In the genomic region with DNA sequence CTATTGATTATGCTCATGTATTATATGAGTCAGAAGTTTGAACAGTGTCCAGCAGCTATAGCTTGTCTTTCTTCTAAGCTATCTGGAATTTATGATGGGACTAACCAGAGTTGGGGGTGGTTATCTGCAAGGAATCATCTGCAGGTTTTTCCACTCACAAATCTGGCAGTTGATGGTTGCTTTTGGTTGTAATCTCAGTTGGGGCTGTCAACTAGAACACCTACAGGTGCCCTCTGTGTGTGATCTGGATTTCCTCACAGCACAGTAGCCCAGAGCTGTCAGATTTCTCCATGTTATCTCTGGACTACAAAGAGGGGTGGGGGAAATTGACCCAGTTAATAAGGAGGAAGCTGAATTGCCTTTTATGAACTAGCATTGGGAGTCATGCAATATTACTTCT, we compare ENCODE assay signal across 17 cellular contexts. TPM values are rescaled to one million over a fixed set of nuclear protein-coding genes. Genes with fewer than 3 reads are reported as not detected.
DNase-seq lines count a peak whose midpoint lies in the region; ATAC-seq and TF ChIP-seq lines count a peak whose summit lies in the region.
"Had no signal": no experiment of that assay in that cellular context is flagged by ENCODE, and none has a peak within 500 bp of the region (broad histone marks: within the 10 kb centered on the region; RNA-seq: fewer than 3 reads in every experiment).

No MANE protein-coding gene starts in this region.

- H3K4me2 ChIP-seq in Karpas-422 (ENCODE audit: low read depth, low read length, poor library complexity, severe bottlenecking) (no peak overlapping the region), SK-N-SH (no peak overlapping the region)
- H3K4me2 ChIP-seq: BLaER1, GM23338 had no signal

- H3K79me2 ChIP-seq in Karpas-422 (ENCODE audit: low read length), result no peaks in the 10 kb centered on the region
- H3K79me2 ChIP-seq in SK-N-SH (ENCODE audit: insufficient read depth), result no peaks in the 10 kb centered on the region

- H3K9ac ChIP-seq in Karpas-422 (ENCODE audit: low read length) (no peak overlapping the region), SK-N-SH (no peak overlapping the region), endodermal cell (ENCODE audit: extremely low read depth, low read length, poor library complexity, severe bottlenecking) (no peak overlapping the region)
- H3K9ac ChIP-seq: BLaER1 had no signal

- H3K36me3 ChIP-seq in Karpas-422 (ENCODE audit: insufficient read depth, low read length) (peaks cover 16% of the 10 kb centered on the region; the same call in 1 of the 2 replicates), SK-N-SH (replicated peaks in 1 of 2; ENCODE audit: control insufficient read depth in 1 of 2, insufficient read depth in 2 of 2, low read length in 1 of 2) (no peaks in the 10 kb centered on the region), endodermal cell (ENCODE audit: control insufficient read depth, insufficient read depth, low read length) (no peaks in the 10 kb centered on the region), left ventricle myocardium inferior (no peaks in the 10 kb centered on the region)

- H3K27me3 ChIP-seq in Karpas-422 (ENCODE audit: low read length) (no peaks in the 10 kb centered on the region), SK-N-SH (ENCODE audit: insufficient read depth) (no peaks in the 10 kb centered on the region), endodermal cell (ENCODE audit: control insufficient read depth, insufficient read depth, low read length, poor library complexity, severe bottlenecking) (peaks cover 50% of the 10 kb centered on the region), left ventricle myocardium inferior (ENCODE audit: low read depth) (no peaks in the 10 kb centered on the region)
- H3K27me3 ChIP-seq: BLaER1 had no signal

- H3K4me1 ChIP-seq in Karpas-422 (ENCODE audit: low read length), result peaks cover 11% of the 10 kb centered on the region
- H3K4me1 ChIP-seq in SK-N-SH (ENCODE audit: control insufficient read depth in 1 of 2, insufficient read depth in 2 of 2, low read depth in 1 of 2, low read length in 1 of 2), result peaks cover 0 to 8% of the 10 kb centered on the region in 2 experiments; a peak in 2 of 4 replicates
- H3K4me1 ChIP-seq in endodermal cell (ENCODE audit: control insufficient read depth, insufficient read depth, low read length), result no peaks in the 10 kb centered on the region
- peaks cover 25% of the 10 kb centered on the region for H3K4me1 ChIP-seq in left ventricle myocardium inferior

- no peak for ATAC-seq in stimulated activated memory B cell treated with anti-CD40 and anti-IgM and Interleukin-4, amounts not matched to agents 10 μg/mL and 1 μg/mL and 100 μg/mL, for 72 hours
- ATAC-seq: GM23338 had no signal

- H3K36me3 Mint-ChIP-seq in endodermal cell (ENCODE audit: low read depth), result no peaks in the 10 kb centered on the region
- no peaks in the 10 kb centered on the region for H3K36me3 Mint-ChIP-seq in activated naive CD4-positive, alpha-beta T cell treated with anti-CD3 and anti-CD28 coated beads for 36 hours (ENCODE audit: low read depth)
- no peaks in the 10 kb centered on the region for H3K36me3 Mint-ChIP-seq in stimulated activated memory B cell treated with anti-CD40 and anti-IgM and Interleukin-4, amounts not matched to agents 10 μg/mL and 1 μg/mL and 100 μg/mL, for 72 hours
- H3K36me3 Mint-ChIP-seq: CD14-positive monocyte; CD4-positive, alpha-beta memory T cell had no signal

- H3K4me3 ChIP-seq in Karpas-422 (ENCODE audit: low read length) (no peak overlapping the region), SK-N-SH (ENCODE audit: low read depth in 2 of 2, low read length in 1 of 2) (no peak overlapping the region), endodermal cell (ENCODE audit: low read length) (peak overlapping the region; percentile 75), left ventricle myocardium inferior (peak overlapping the region; percentile 52)
- H3K4me3 ChIP-seq: BLaER1, GM23338 had no signal

- POLR2A ChIA-PET in SK-N-SH (lab: Yijun Ruan, JAX), result interaction anchor here (1.5 kb wide), 1 partner anchor 239 kb away, joined by 4 read pairs; a partner anchor contains a TSS

- no peak overlapping the region for H3K4me3 Mint-ChIP-seq in endodermal cell
- H3K4me3 Mint-ChIP-seq in activated naive CD4-positive, alpha-beta T cell treated with anti-CD3 and anti-CD28 coated beads for 36 hours, result no peak overlapping the region
- H3K4me3 Mint-ChIP-seq in stimulated activated memory B cell treated with anti-CD40 and anti-IgM and Interleukin-4, amounts not matched to agents 10 μg/mL and 1 μg/mL and 100 μg/mL, for 72 hours, result no peak overlapping the region
- H3K4me3 Mint-ChIP-seq: CD14-positive monocyte; CD4-positive, alpha-beta memory T cell; GM23338 had no signal

- no peak for TF ChIP-seq RAD21 in SK-N-SH (IDR thresholded peaks at IDR 0.05; ENCODE audit: low read length)

- H3F3A ChIP-seq in SK-N-SH (replicated peaks; ENCODE audit: insufficient read depth), result no peaks in the 10 kb centered on the region

- TF ChIP-seq EP300 in SK-N-SH (IDR thresholded peaks at IDR 0.05; ENCODE audit: borderline replicate concordance in 1 of 2, low read depth in 1 of 2, low read length in 1 of 2), result peak in 1 of 2 experiments; percentile 92; a peak in 2 of 4 replicates

- CTCF ChIA-PET in SK-N-SH (lab: Yijun Ruan, JAX), result interaction anchor here (1.0 to 1.9 kb wide), 3 partner anchors 13 to 359 kb away, joined by 4 to 5 read pairs (median 4); no protein-coding TSS in a partner anchor
- CTCF ChIA-PET in activated naive CD4-positive, alpha-beta T cell treated with anti-CD3 and anti-CD28 coated beads for 36 hours (lab: Charles Lee), result no interaction called here

- peak overlapping the region; percentile 30 for H2AFZ ChIP-seq in Karpas-422 (ENCODE audit: low read length)
- no peak overlapping the region for H2AFZ ChIP-seq in SK-N-SH (ENCODE audit: low read depth)
- H2AFZ ChIP-seq: GM23338 had no signal

- H3K27ac ChIP-seq in Karpas-422 (ENCODE audit: low read length) (no peak overlapping the region), SK-N-SH (ENCODE audit: low read depth in 2 of 2, low read length in 1 of 2) (peak overlapping the region in 1 of 2 experiments; percentile 64; a peak in 2 of 4 replicates), endodermal cell (ENCODE audit: low read depth, low read length) (no peak overlapping the region), left ventricle myocardium inferior (replicated peaks) (peak overlapping the region; percentile 45)
- H3K27ac ChIP-seq: BLaER1 had no signal

- H3K4me1 Mint-ChIP-seq in endodermal cell, result no peaks in the 10 kb centered on the region
- peaks cover 2% of the 10 kb centered on the region for H3K4me1 Mint-ChIP-seq in activated naive CD4-positive, alpha-beta T cell treated with anti-CD3 and anti-CD28 coated beads for 36 hours (ENCODE audit: low read depth)
- H3K4me1 Mint-ChIP-seq in stimulated activated memory B cell treated with anti-CD40 and anti-IgM and Interleukin-4, amounts not matched to agents 10 μg/mL and 1 μg/mL and 100 μg/mL, for 72 hours, result no peaks in the 10 kb centered on the region
- H3K4me1 Mint-ChIP-seq: CD14-positive monocyte; CD4-positive, alpha-beta memory T cell; GM23338 had no signal

- intact Hi-C loops in left ventricle myocardium inferior (cut with micrococcal nuclease), result no loop called here
- intact Hi-C loops in activated naive CD4-positive, alpha-beta T cell treated with anti-CD3 and anti-CD28 coated beads for 36 hours (cut with micrococcal nuclease), result no loop called here

- H4K20me1 ChIP-seq in Karpas-422 (ENCODE audit: insufficient read depth, low read depth, low read length), result no peaks in the 10 kb centered on the region
- H4K20me1 ChIP-seq in SK-N-SH (ENCODE audit: insufficient read depth), result no peaks in the 10 kb centered on the region
- H4K20me1 ChIP-seq: BLaER1 had no signal

- DNase-seq in Karpas-422, result no peak
- DNase-seq in SK-N-SH, result peak; percentile 44
- DNase-seq in endodermal cell, result no peak
- no peak for DNase-seq in left ventricle myocardium inferior
- DNase-seq in activated naive CD4-positive, alpha-beta T cell treated with anti-CD3 and anti-CD28 coated beads for 36 hours, result no peak
- DNase-seq in Ammon's horn (ENCODE audit: low spot score), result no peak
- DNase-seq: ACHN; CD4-positive, alpha-beta memory T cell; DMS153; DMS79; GDM1; HCEC 1CT; IMR-90 had no signal

- H3K27ac Mint-ChIP-seq in endodermal cell, result no peak overlapping the region
- no peak overlapping the region for H3K27ac Mint-ChIP-seq in activated naive CD4-positive, alpha-beta T cell treated with anti-CD3 and anti-CD28 coated beads for 36 hours
- H3K27ac Mint-ChIP-seq in stimulated activated memory B cell treated with anti-CD40 and anti-IgM and Interleukin-4, amounts not matched to agents 10 μg/mL and 1 μg/mL and 100 μg/mL, for 72 hours, result no peak overlapping the region
- H3K27ac Mint-ChIP-seq: CD14-positive monocyte; CD4-positive, alpha-beta memory T cell; GM23338 had no signal

- H3K9me2 ChIP-seq in Karpas-422 (replicated peaks; ENCODE audit: insufficient read depth, low read length) (no peaks in the 10 kb centered on the region), SK-N-SH (no peaks in the 10 kb centered on the region)

- H3K9me3 ChIP-seq in Karpas-422 (ENCODE audit: low read length) (peaks cover 18% of the 10 kb centered on the region), SK-N-SH (no peaks in the 10 kb centered on the region), endodermal cell (ENCODE audit: control insufficient read depth, low read length) (peaks cover 83% of the 10 kb centered on the region), left ventricle myocardium inferior (replicated peaks) (peaks cover 15% of the 10 kb centered on the region)

- no peak for TF ChIP-seq CTCF in SK-N-SH (IDR thresholded peaks at IDR 0.05)
- TF ChIP-seq CTCF in endodermal cell (conservative IDR thresholded peaks at IDR 0.05), result no peak
- no peak for TF ChIP-seq CTCF in left ventricle myocardium inferior (IDR thresholded peaks at IDR 0.05; ENCODE audit: borderline replicate concordance)

- H3K9me3 Mint-ChIP-seq in endodermal cell, result peaks cover 58% of the 10 kb centered on the region
- H3K9me3 Mint-ChIP-seq in activated naive CD4-positive, alpha-beta T cell treated with anti-CD3 and anti-CD28 coated beads for 36 hours, result peaks cover 4% of the 10 kb centered on the region
- peaks cover 3% of the 10 kb centered on the region for H3K9me3 Mint-ChIP-seq in stimulated activated memory B cell treated with anti-CD40 and anti-IgM and Interleukin-4, amounts not matched to agents 10 μg/mL and 1 μg/mL and 100 μg/mL, for 72 hours

- H3K27me3 Mint-ChIP-seq in endodermal cell (ENCODE audit: insufficient read depth), result peaks cover 85% of the 10 kb centered on the region
- peaks cover 8% of the 10 kb centered on the region for H3K27me3 Mint-ChIP-seq in activated naive CD4-positive, alpha-beta T cell treated with anti-CD3 and anti-CD28 coated beads for 36 hours (ENCODE audit: low read depth)
- H3K27me3 Mint-ChIP-seq in stimulated activated memory B cell treated with anti-CD40 and anti-IgM and Interleukin-4, amounts not matched to agents 10 μg/mL and 1 μg/mL and 100 μg/mL, for 72 hours, result no peaks in the 10 kb centered on the region

RNA-seq across cellular contexts. Expression of a gene that starts 51.4 kb away (rescaled TPM):
- 16.1 and 57.4 TPM in 2 replicates for total RNA-seq in Karpas-422 (2014; rRNA removed; shearing (Covaris generic); ENCODE audit: low replicate concordance)
- 4.1 and 6.4 TPM in 2 replicates for polyA plus RNA-seq in SK-N-SH (2012; rRNA removed)
- 7.8 and 8.7 TPM in 2 replicates for polyA plus RNA-seq in SK-N-SH (2012; cell fraction: cytosol; rRNA removed)
- polyA plus RNA-seq in SK-N-SH (2012; cell fraction: nucleus; rRNA removed), result 3.7 and 7.5 TPM in 2 replicates
- total RNA-seq in endodermal cell (10 to 100 TPM; 26.4 to 39.0 TPM), left ventricle myocardium inferior (6.6 TPM)
- polyA plus RNA-seq in endodermal cell (2013, experiment 1 of 2), result 15.9 TPM
- 15.6 TPM for polyA plus RNA-seq in endodermal cell (2013, experiment 2 of 2)
- total RNA-seq in activated naive CD4-positive, alpha-beta T cell treated with anti-CD3 and anti-CD28 coated beads for 36 hours, result 1 to 10 TPM; 5.3 to 6.2 TPM
- polyA plus RNA-seq: CD14-positive monocyte had no signal

Comparison
In these comparisons a context has a peak if more than half of its experiments do, and no peak if none do; other contexts are left out.
1. H3K4me3 ChIP-seq: peak in endodermal cell (single experiment) and left ventricle myocardium inferior (single experiment); none in Karpas-422 (single experiment) and SK-N-SH (0 of 2).